In genomic region chr6:31969712-31970603, GRCh38 we compare ENCODE assay signal across 8 cellular contexts. TPM values are rescaled to one million over a fixed set of nuclear protein-coding genes. Genes with fewer than 3 reads are reported as not detected.
DNase-seq lines count a peak whose midpoint lies in the region; ATAC-seq, FAIRE-seq and TF ChIP-seq lines count a peak whose summit lies in the region.

No MANE protein-coding gene starts in this region.

- no peak for TF ChIP-seq RAD21 in HepG2 (CRISPR knock-in tag; IDR thresholded peaks at IDR 0.05)
- TF ChIP-seq RAD21 in liver (IDR thresholded peaks at IDR 0.05) = no peak

- H4K20me1 ChIP-seq in HepG2 (ENCODE audit: insufficient read depth, low read length) = no peaks in the 10 kb centered on the region

- H3K27me3 ChIP-seq in HepG2 (ENCODE audit: control insufficient read depth in 1 of 2, insufficient read depth in 2 of 2, low read length in 2 of 2) (no peaks in the 10 kb centered on the region; a peak in 1 of 5 replicates), right lobe of liver (no peaks in the 10 kb centered on the region), liver (ENCODE audit: control insufficient read depth in 4 of 4, insufficient read depth in 4 of 4, low read length in 3 of 4) (no peaks in the 10 kb centered on the region), aorta (ENCODE audit: control insufficient read depth in 1 of 2, insufficient read depth in 2 of 2, low read length in 1 of 2) (no peaks in the 10 kb centered on the region)

- no peak for TF ChIP-seq EP300 in HepG2 (IDR thresholded peaks at IDR 0.05; ENCODE audit: low read depth in 2 of 2, low read length in 2 of 2)
- no peak for TF ChIP-seq EP300 in HepG2 (CRISPR knock-in tag; IDR thresholded peaks at IDR 0.05; ENCODE audit: borderline replicate concordance)

- peaks cover 32% of the 10 kb centered on the region for H3K4me1 ChIP-seq in HepG2 (ENCODE audit: insufficient read depth, low read length)
- H3K4me1 ChIP-seq in right lobe of liver = peaks cover 0 to 36% (median 13%) of the 10 kb centered on the region in 4 donors
- peaks cover 6 to 45% (median 38%) of the 10 kb centered on the region in 4 donors for H3K4me1 ChIP-seq in liver (ENCODE audit: control insufficient read depth in 4 of 4, insufficient read depth in 4 of 4, low read length in 3 of 4)
- H3K4me1 ChIP-seq in aorta (ENCODE audit: control insufficient read depth in 1 of 2, insufficient read depth in 2 of 2, low read length in 2 of 2) = no peaks in the 10 kb centered on the region

- H3K36me3 ChIP-seq in HepG2 (replicated peaks in 1 of 2; ENCODE audit: control insufficient read depth in 1 of 2, insufficient read depth in 2 of 2, low read length in 2 of 2) (peaks cover 35 to 55% of the 10 kb centered on the region in 2 experiments), right lobe of liver (peaks cover 14 to 41% (median 18%) of the 10 kb centered on the region in 4 donors), liver (ENCODE audit: control insufficient read depth in 4 of 4, insufficient read depth in 3 of 4, low read depth in 1 of 4, low read length in 3 of 4) (peaks cover 14 to 45% (median 28%) of the 10 kb centered on the region in 4 donors), aorta (ENCODE audit: control insufficient read depth in 1 of 2, insufficient read depth in 2 of 2, low read length in 1 of 2) (peaks cover 0 to 15% of the 10 kb centered on the region in 2 donors)

- POLR2A ChIA-PET in HepG2 (lab: Yijun Ruan, JAX) = interaction anchor here (0.7 to 6.1 kb wide), 5 partner anchors 9 to 158 kb away, joined by 4 to 142 read pairs (median 31); partner anchors contain the start of genes ATF6B, CFB, NELFE and SKIC2

- H3K4me3 ChIP-seq in HepG2 (replicated peaks in 1 of 3; ENCODE audit: insufficient read depth in 1 of 3, low read depth in 2 of 3, low read length in 3 of 3) (no peak overlapping the region), right lobe of liver (no peak overlapping the region), liver (ENCODE audit: low read depth in 1 of 3, low read length in 3 of 3) (peak overlapping the region in 1 of 3 donors; percentile 93), aorta (ENCODE audit: low read length in 2 of 2) (no peak overlapping the region)

- BruUV-seq in HepG2 (replicated peaks; lab: Mats Ljungman, UMichigan) = no TSS peak

- H3K4me2 ChIP-seq in HepG2 (ENCODE audit: low read depth, low read length) = 0 out of 2 replicates have a peak overlapping the region, but pooled peaks have one; percentile 99

- H2AFZ ChIP-seq in HepG2 (ENCODE audit: low read length) = no peak overlapping the region

- H3K79me2 ChIP-seq in HepG2 (ENCODE audit: insufficient read depth, low read length) = peaks cover 21% of the 10 kb centered on the region

- in situ Hi-C loops in HepG2 (cut with HindIII; ENCODE audit: extremely low pct_ligation_motif_present, low pct_unique_long_range_greater_than_20kb) = no loop called here

- H3K36me3 Mint-ChIP-seq in activated naive CD8-positive, alpha-beta T cell treated with anti-CD3 and anti-CD28 coated beads for 36 hours = peaks cover 17% of the 10 kb centered on the region

- CTCF ChIA-PET in HepG2 (lab: Yijun Ruan, JAX; ENCODE audit: low intra/inter-chr PET ratio, low total read pairs) = no interaction called here

- TF ChIP-seq CTCF in HepG2 (CRISPR knock-in tag; IDR thresholded peaks at IDR 0.05) (no peak), right lobe of liver (IDR thresholded peaks at IDR 0.05) (no peak), liver (IDR thresholded peaks at IDR 0.05; ENCODE audit: low read depth, low read length, missing input control) (no peak), D721Med (IDR thresholded peaks at IDR 0.05; ENCODE audit: insufficient read depth, missing control alignments) (no peak)

- ATAC-seq in HepG2 (no peak), right lobe of liver (no peak), aorta (ENCODE audit: low FRiP score) (no peak)

- H3K4me3 Mint-ChIP-seq in activated naive CD8-positive, alpha-beta T cell treated with anti-CD3 and anti-CD28 coated beads for 36 hours = peak overlapping the region; percentile 96

- FAIRE-seq in HepG2 (lab: Jason Lieb, UNC) (no peak), D721Med (lab: Jason Lieb, UNC) (no peak)

- peaks cover 37% of the 10 kb centered on the region for H3K4me1 Mint-ChIP-seq in activated naive CD8-positive, alpha-beta T cell treated with anti-CD3 and anti-CD28 coated beads for 36 hours

- peak overlapping the region; percentile 100 for H3K27ac Mint-ChIP-seq in activated naive CD8-positive, alpha-beta T cell treated with anti-CD3 and anti-CD28 coated beads for 36 hours

- H3K9me3 ChIP-seq in HepG2 (ENCODE audit: low read length) (no peaks in the 10 kb centered on the region), right lobe of liver (no peaks in the 10 kb centered on the region), liver (ENCODE audit: control insufficient read depth in 4 of 4, low read length in 3 of 4) (no peaks in the 10 kb centered on the region), aorta (ENCODE audit: control insufficient read depth, low read length) (no peaks in the 10 kb centered on the region)

- H3K27ac ChIP-seq in HepG2 (ENCODE audit: extremely low read length, insufficient read depth, low read length) (peak overlapping the region; percentile 86), right lobe of liver (no peak overlapping the region), liver (ENCODE audit: low read depth in 1 of 2, low read length in 2 of 2) (peak overlapping the region; percentile 98 to 99), aorta (ENCODE audit: low read depth in 1 of 2, low read length in 2 of 2) (peak overlapping the region in 1 of 2 donors; percentile 11)

- no peak for DNase-seq in HepG2 (ENCODE audit: low spot score)
- no peak for DNase-seq in right lobe of liver
- no peak for DNase-seq in activated naive CD8-positive, alpha-beta T cell treated with anti-CD3 and anti-CD28 coated beads for 36 hours
- peak; percentile 35 to 65 for DNase-seq in aorta
- DNase-seq in NCI-H2081 (lab: John Stamatoyannopoulos, UW) = no peak
- no peak for DNase-seq in D721Med (ENCODE audit: insufficient read length, low spot score)
- DNase-seq in SK-N-DZ (ENCODE audit: low spot score) = no peak

- WGBS in HepG2 (ENCODE audit: low lambda C conversion rate) = 95% methylated on average over 17 of the region's 17 CpGs
- WGBS in right lobe of liver (ENCODE audit: insufficient coverage, low coverage, low lambda C conversion rate, missing lambda C conversion rate) = 66% methylated on average over 6 of the region's 17 CpGs
- WGBS in liver = 84% methylated on average over 17 of the region's 17 CpGs
- WGBS in aorta, 2 donors = 59 to 67% methylated on average over 17 of the region's 17 CpGs

- intact Hi-C loops in HepG2 (cut with micrococcal nuclease; ENCODE audit: unreplicated experiment) = no loop called here
- intact Hi-C loops in right lobe of liver (cut with DNase I) = no loop called here
- intact Hi-C loops in aorta (cut with DNase I) = loop anchor here in 1 of 2 donors (10.0 kb wide), 1 partner anchor 205 kb away; the partner anchor contains the start of genes AGPAT1 and RNF5

- H3K9ac ChIP-seq in HepG2 (ENCODE audit: insufficient read depth, low read depth, low read length) = 0 out of 2 replicates have a peak overlapping the region, but pooled peaks have one; percentile 6
- H3K9ac ChIP-seq in liver (ENCODE audit: low read depth in 1 of 2, low read length in 2 of 2) = no peak overlapping the region

- H3K9me3 Mint-ChIP-seq in activated naive CD8-positive, alpha-beta T cell treated with anti-CD3 and anti-CD28 coated beads for 36 hours = no peaks in the 10 kb centered on the region

- H3K27me3 Mint-ChIP-seq in activated naive CD8-positive, alpha-beta T cell treated with anti-CD3 and anti-CD28 coated beads for 36 hours = no peaks in the 10 kb centered on the region

- TF ChIP-seq POLR2A in HepG2 (IDR thresholded peaks at IDR 0.05; ENCODE audit: insufficient read depth in 1 of 2, low read depth in 2 of 2, low read length in 2 of 2) (no peak), right lobe of liver (IDR thresholded peaks at IDR 0.05) (no peak)

RNA-seq across cellular contexts. Expression of gene DXO, which starts 2.0 kb away (rescaled TPM):
- total RNA-seq in HepG2 (2016; rRNA removed; fragmentation: Illumina TruSeq; extraction: Trizol) = 10.8 and 18.6 TPM in 2 replicates
- 9.0 and 14.9 TPM in 2 replicates for total RNA-seq in HepG2 (2016; cell fraction: cytosol; rRNA removed; fragmentation: Illumina TruSeq; extraction: Trizol; ENCODE audit: low read depth)
- total RNA-seq in HepG2 (2016; cell fraction: insoluble cytoplasmic fraction; rRNA removed; fragmentation: Illumina TruSeq; extraction: Trizol) = 12.3 and 16.4 TPM in 2 replicates
- 10.9 and 16.6 TPM in 2 replicates for total RNA-seq in HepG2 (2016; cell fraction: membrane; rRNA removed; fragmentation: Illumina TruSeq; extraction: Trizol)
- 17.8 and 22.3 TPM in 2 replicates for total RNA-seq in HepG2 (2016; cell fraction: nucleus; rRNA removed; fragmentation: Illumina TruSeq; extraction: Trizol)
- polyA plus RNA-seq in HepG2 (2011; rRNA removed) = 26.2 and 28.9 TPM in 2 replicates
- 17.8 and 24.8 TPM in 2 replicates for polyA plus RNA-seq in HepG2 (2011; cell fraction: cytosol; rRNA removed)
- 145 and 157 TPM in 2 replicates for polyA plus RNA-seq in HepG2 (2011; cell fraction: nucleus; rRNA removed)
- polyA plus RNA-seq in HepG2 (2012) = 16.4 and 25.9 TPM in 2 replicates
- polyA plus RNA-seq in HepG2 (2016; cell fraction: cytosol; fragmentation: Illumina TruSeq; extraction: Trizol; ENCODE audit: low read depth) = 12.5 and 17.3 TPM in 2 replicates
- 16.7 and 17.2 TPM in 2 replicates for polyA plus RNA-seq in HepG2 (2016; cell fraction: insoluble cytoplasmic fraction; fragmentation: Illumina TruSeq; extraction: Trizol; ENCODE audit: low read depth)
- 14.6 and 18.4 TPM in 2 replicates for polyA plus RNA-seq in HepG2 (2016; cell fraction: membrane; fragmentation: Illumina TruSeq; extraction: Trizol; ENCODE audit: low read depth)
- polyA plus RNA-seq in HepG2 (2016; cell fraction: nucleus; fragmentation: Illumina TruSeq; extraction: Trizol; ENCODE audit: insufficient read depth, low read depth) = 53.7 and 55.2 TPM in 2 replicates
- polyA minus RNA-seq in HepG2 (2011; rRNA and poly(A)+ RNA removed; ENCODE audit: low replicate concordance) = 43.0 TPM in 2 replicates
- 10.4 TPM in 2 replicates for polyA minus RNA-seq in HepG2 (2011; cell fraction: cytosol; rRNA and poly(A)+ RNA removed)
- polyA minus RNA-seq in HepG2 (2011; cell fraction: nucleus; rRNA and poly(A)+ RNA removed) = 34.1 and 38.2 TPM in 2 replicates
- total RNA-seq in right lobe of liver = 10 to 100 TPM in 5 of 6 experiments, 1 to 10 TPM in 1; 9.8 to 14.6 (median 12.1) TPM
- 10 to 100 TPM; 15.6 to 16.3 TPM for total RNA-seq in activated naive CD8-positive, alpha-beta T cell treated with anti-CD3 and anti-CD28 coated beads for 36 hours
- 10 to 100 TPM in 1 of 2 donors, 1 to 10 TPM in 1; 4.5 to 11.0 TPM for total RNA-seq in liver
- 1 to 10 TPM; 8.9 to 9.7 TPM for polyA plus RNA-seq in liver
- total RNA-seq in aorta = 10 to 100 TPM; 20.2 to 20.5 TPM
- 10 to 100 TPM in 1 of 2 donors, 1 to 10 TPM in 1; 5.1 to 41.7 TPM for polyA plus RNA-seq in aorta
- polyA plus RNA-seq in SK-N-DZ (2014; cell fraction: cytosol; rRNA removed) = 27.3 and 29.7 TPM in 2 replicates
- 109 and 119 TPM in 2 replicates for polyA plus RNA-seq in SK-N-DZ (2014; cell fraction: nucleus; rRNA removed)

RNA-seq across cellular contexts. Expression of gene SKIC2, which starts 11.0 kb away (rescaled TPM):
- total RNA-seq in HepG2 (2016; rRNA removed; fragmentation: Illumina TruSeq; extraction: Trizol) (59.7 and 67.1 TPM in 2 replicates), right lobe of liver (10 to 100 TPM; 26.3 to 73.1 (median 47.1) TPM), liver (10 to 100 TPM; 34.7 to 57.6 TPM), aorta (10 to 100 TPM; 53.8 to 90.3 TPM)
- total RNA-seq in HepG2 (2016; cell fraction: cytosol; rRNA removed; fragmentation: Illumina TruSeq; extraction: Trizol; ENCODE audit: low read depth) = 7.6 and 9.8 TPM in 2 replicates
- 53.4 and 70.9 TPM in 2 replicates for total RNA-seq in HepG2 (2016; cell fraction: insoluble cytoplasmic fraction; rRNA removed; fragmentation: Illumina TruSeq; extraction: Trizol)
- total RNA-seq in HepG2 (2016; cell fraction: membrane; rRNA removed; fragmentation: Illumina TruSeq; extraction: Trizol) = 13.4 and 14.4 TPM in 2 replicates
- total RNA-seq in HepG2 (2016; cell fraction: nucleus; rRNA removed; fragmentation: Illumina TruSeq; extraction: Trizol) = 77.4 and 85.4 TPM in 2 replicates
- polyA plus RNA-seq in HepG2 (2011; rRNA removed) (68.4 and 76.1 TPM in 2 replicates), liver (10 to 100 TPM; 26.7 to 34.3 TPM), aorta (100 to 1,000 TPM in 1 of 2 donors, 10 to 100 TPM in 1; 26.7 to 188 TPM)
- polyA plus RNA-seq in HepG2 (2011; cell fraction: cytosol; rRNA removed) = 18.2 and 29.4 TPM in 2 replicates
- 625 and 693 TPM in 2 replicates for polyA plus RNA-seq in HepG2 (2011; cell fraction: nucleus; rRNA removed)
- polyA plus RNA-seq in HepG2 (2012) = 56.2 and 67.8 TPM in 2 replicates
- polyA plus RNA-seq in HepG2 (2016; cell fraction: cytosol; fragmentation: Illumina TruSeq; extraction: Trizol; ENCODE audit: low read depth) = 4.6 and 5.9 TPM in 2 replicates
- 42.8 and 43.4 TPM in 2 replicates for polyA plus RNA-seq in HepG2 (2016; cell fraction: insoluble cytoplasmic fraction; fragmentation: Illumina TruSeq; extraction: Trizol; ENCODE audit: low read depth)
- polyA plus RNA-seq in HepG2 (2016; cell fraction: membrane; fragmentation: Illumina TruSeq; extraction: Trizol; ENCODE audit: low read depth) = 9.6 and 10.0 TPM in 2 replicates
- polyA plus RNA-seq in HepG2 (2016; cell fraction: nucleus; fragmentation: Illumina TruSeq; extraction: Trizol; ENCODE audit: insufficient read depth, low read depth) = 189 and 193 TPM in 2 replicates
- 100 and 116 TPM in 2 replicates for polyA minus RNA-seq in HepG2 (2011; rRNA and poly(A)+ RNA removed; ENCODE audit: low replicate concordance)
- 33.1 and 33.7 TPM in 2 replicates for polyA minus RNA-seq in HepG2 (2011; cell fraction: cytosol; rRNA and poly(A)+ RNA removed)
- polyA minus RNA-seq in HepG2 (2011; cell fraction: nucleus; rRNA and poly(A)+ RNA removed) = 135 and 162 TPM in 2 replicates
- total RNA-seq in activated naive CD8-positive, alpha-beta T cell treated with anti-CD3 and anti-CD28 coated beads for 36 hours = 10 to 100 TPM; 84.6 to 90.9 TPM
- 31.3 and 31.4 TPM in 2 replicates for polyA plus RNA-seq in SK-N-DZ (2014; cell fraction: cytosol; rRNA removed)
- 195 and 266 TPM in 2 replicates for polyA plus RNA-seq in SK-N-DZ (2014; cell fraction: nucleus; rRNA removed)

RNA-seq across cellular contexts. Expression of gene NELFE, which starts 11.2 kb away (rescaled TPM):
- total RNA-seq in HepG2 (2016; rRNA removed; fragmentation: Illumina TruSeq; extraction: Trizol) (69.8 and 80.4 TPM in 2 replicates), right lobe of liver (10 to 100 TPM in 5 of 6 experiments, 1 to 10 TPM in 1; 9.3 to 33.8 (median 18.3) TPM), liver (10 to 100 TPM; 11.1 to 21.8 TPM), aorta (10 to 100 TPM; 42.2 to 55.5 TPM)
- 16.4 and 17.3 TPM in 2 replicates for total RNA-seq in HepG2 (2016; cell fraction: cytosol; rRNA removed; fragmentation: Illumina TruSeq; extraction: Trizol; ENCODE audit: low read depth)
- 74.0 and 80.6 TPM in 2 replicates for total RNA-seq in HepG2 (2016; cell fraction: insoluble cytoplasmic fraction; rRNA removed; fragmentation: Illumina TruSeq; extraction: Trizol)
- total RNA-seq in HepG2 (2016; cell fraction: membrane; rRNA removed; fragmentation: Illumina TruSeq; extraction: Trizol) = 26.9 and 28.4 TPM in 2 replicates
- 42.0 and 51.8 TPM in 2 replicates for total RNA-seq in HepG2 (2016; cell fraction: nucleus; rRNA removed; fragmentation: Illumina TruSeq; extraction: Trizol)
- polyA plus RNA-seq in HepG2 (2011; rRNA removed) (51.3 and 57.3 TPM in 2 replicates), liver (10 to 100 TPM; 11.9 to 14.2 TPM), aorta (10 to 100 TPM; 61.9 to 71.5 TPM)
- 47.6 and 49.7 TPM in 2 replicates for polyA plus RNA-seq in HepG2 (2011; cell fraction: cytosol; rRNA removed)
- 88.2 and 90.6 TPM in 2 replicates for polyA plus RNA-seq in HepG2 (2011; cell fraction: nucleus; rRNA removed)
- polyA plus RNA-seq in HepG2 (2012) = 44.8 and 55.5 TPM in 2 replicates
- 23.1 and 27.4 TPM in 2 replicates for polyA plus RNA-seq in HepG2 (2016; cell fraction: cytosol; fragmentation: Illumina TruSeq; extraction: Trizol; ENCODE audit: low read depth)
- polyA plus RNA-seq in HepG2 (2016; cell fraction: insoluble cytoplasmic fraction; fragmentation: Illumina TruSeq; extraction: Trizol; ENCODE audit: low read depth) = 108 and 114 TPM in 2 replicates
- polyA plus RNA-seq in HepG2 (2016; cell fraction: membrane; fragmentation: Illumina TruSeq; extraction: Trizol; ENCODE audit: low read depth) = 26.7 and 29.7 TPM in 2 replicates
- polyA plus RNA-seq in HepG2 (2016; cell fraction: nucleus; fragmentation: Illumina TruSeq; extraction: Trizol; ENCODE audit: insufficient read depth, low read depth) = 92.2 and 97.8 TPM in 2 replicates
- polyA minus RNA-seq in HepG2 (2011; rRNA and poly(A)+ RNA removed; ENCODE audit: low replicate concordance) = 21.2 and 60.8 TPM in 2 replicates
- 19.5 and 20.9 TPM in 2 replicates for polyA minus RNA-seq in HepG2 (2011; cell fraction: cytosol; rRNA and poly(A)+ RNA removed)
- polyA minus RNA-seq in HepG2 (2011; cell fraction: nucleus; rRNA and poly(A)+ RNA removed) = 23.2 and 28.1 TPM in 2 replicates
- total RNA-seq in activated naive CD8-positive, alpha-beta T cell treated with anti-CD3 and anti-CD28 coated beads for 36 hours = 10 to 100 TPM; 73.8 to 75.5 TPM
- polyA plus RNA-seq in SK-N-DZ (2014; cell fraction: cytosol; rRNA removed) = 146 and 170 TPM in 2 replicates
- polyA plus RNA-seq in SK-N-DZ (2014; cell fraction: nucleus; rRNA removed) = 120 and 128 TPM in 2 replicates

RNA-seq across cellular contexts. Expression of gene C4A, which starts 11.9 kb away (rescaled TPM):
- total RNA-seq in HepG2 (2016; rRNA removed; fragmentation: Illumina TruSeq; extraction: Trizol) (73.0 and 165 TPM in 2 replicates), right lobe of liver (1,000 to 10,000 TPM; 1,495 to 2,818 (median 2,205) TPM), liver (1,000 to 10,000 TPM in 1 of 2 donors, 100 to 1,000 TPM in 1; 410 to 1,584 TPM), aorta (100 to 1,000 TPM; 146 to 258 TPM)
- total RNA-seq in HepG2 (2016; cell fraction: cytosol; rRNA removed; fragmentation: Illumina TruSeq; extraction: Trizol; ENCODE audit: low read depth) = 12.9 and 15.6 TPM in 2 replicates
- total RNA-seq in HepG2 (2016; cell fraction: insoluble cytoplasmic fraction; rRNA removed; fragmentation: Illumina TruSeq; extraction: Trizol) = 48.4 and 166 TPM in 2 replicates
- total RNA-seq in HepG2 (2016; cell fraction: membrane; rRNA removed; fragmentation: Illumina TruSeq; extraction: Trizol) = 23.4 and 27.0 TPM in 2 replicates
- total RNA-seq in HepG2 (2016; cell fraction: nucleus; rRNA removed; fragmentation: Illumina TruSeq; extraction: Trizol) = 212 and 258 TPM in 2 replicates
- polyA plus RNA-seq in HepG2 (2011; rRNA removed) (478 and 755 TPM in 2 replicates), liver (1,000 to 10,000 TPM; 1,485 to 2,903 TPM), aorta (10 to 100 TPM in 1 of 2 donors, 1 to 10 TPM in 1; 7.4 to 43.6 TPM)
- polyA plus RNA-seq in HepG2 (2011; cell fraction: cytosol; rRNA removed) = 352 and 505 TPM in 2 replicates
- 1,207 and 1,448 TPM in 2 replicates for polyA plus RNA-seq in HepG2 (2011; cell fraction: nucleus; rRNA removed)
- polyA plus RNA-seq in HepG2 (2012) = 360 and 704 TPM in 2 replicates
- 15.2 and 17.1 TPM in 2 replicates for polyA plus RNA-seq in HepG2 (2016; cell fraction: cytosol; fragmentation: Illumina TruSeq; extraction: Trizol; ENCODE audit: low read depth)
- 70.0 and 102 TPM in 2 replicates for polyA plus RNA-seq in HepG2 (2016; cell fraction: insoluble cytoplasmic fraction; fragmentation: Illumina TruSeq; extraction: Trizol; ENCODE audit: low read depth)
- polyA plus RNA-seq in HepG2 (2016; cell fraction: membrane; fragmentation: Illumina TruSeq; extraction: Trizol; ENCODE audit: low read depth) = 17.2 and 22.6 TPM in 2 replicates
- polyA plus RNA-seq in HepG2 (2016; cell fraction: nucleus; fragmentation: Illumina TruSeq; extraction: Trizol; ENCODE audit: insufficient read depth, low read depth) = 542 and 543 TPM in 2 replicates
- polyA minus RNA-seq in HepG2 (2011; rRNA and poly(A)+ RNA removed; ENCODE audit: low replicate concordance) = 4.0 and 407 TPM in 2 replicates
- polyA minus RNA-seq in HepG2 (2011; cell fraction: cytosol; rRNA and poly(A)+ RNA removed) = 168 and 210 TPM in 2 replicates
- polyA minus RNA-seq in HepG2 (2011; cell fraction: nucleus; rRNA and poly(A)+ RNA removed) = 349 and 437 TPM in 2 replicates
- total RNA-seq in activated naive CD8-positive, alpha-beta T cell treated with anti-CD3 and anti-CD28 coated beads for 36 hours = 1 to 10 TPM; 2.2 to 3.2 TPM
- 1.6 and 5.1 TPM in 2 replicates for polyA plus RNA-seq in SK-N-DZ (2014; cell fraction: cytosol; rRNA removed)
- 31.0 and 34.1 TPM in 2 replicates for polyA plus RNA-seq in SK-N-DZ (2014; cell fraction: nucleus; rRNA removed)

RNA-seq across cellular contexts. Expression of gene CFB, which starts 24.1 kb away (rescaled TPM):
- total RNA-seq in HepG2 (2016; rRNA removed; fragmentation: Illumina TruSeq; extraction: Trizol) (71.1 and 171 TPM in 2 replicates), right lobe of liver (1,000 to 10,000 TPM; 1,939 to 4,112 (median 3,131) TPM), liver (1,000 to 10,000 TPM; 2,016 to 3,272 TPM), aorta (100 to 1,000 TPM in 1 of 2 donors, 10 to 100 TPM in 1; 56.7 to 141 TPM)
- total RNA-seq in HepG2 (2016; cell fraction: cytosol; rRNA removed; fragmentation: Illumina TruSeq; extraction: Trizol; ENCODE audit: low read depth) = 36.8 and 37.7 TPM in 2 replicates
- total RNA-seq in HepG2 (2016; cell fraction: insoluble cytoplasmic fraction; rRNA removed; fragmentation: Illumina TruSeq; extraction: Trizol) = 65.1 and 180 TPM in 2 replicates
- 37.5 and 44.4 TPM in 2 replicates for total RNA-seq in HepG2 (2016; cell fraction: membrane; rRNA removed; fragmentation: Illumina TruSeq; extraction: Trizol)
- total RNA-seq in HepG2 (2016; cell fraction: nucleus; rRNA removed; fragmentation: Illumina TruSeq; extraction: Trizol) = 202 and 235 TPM in 2 replicates
- polyA plus RNA-seq in HepG2 (2011; rRNA removed) (513 and 772 TPM in 2 replicates), liver (1,000 to 10,000 TPM; 3,136 to 3,144 TPM), aorta (10 to 100 TPM; 26.4 to 90.4 TPM)
- polyA plus RNA-seq in HepG2 (2011; cell fraction: cytosol; rRNA removed) = 355 and 506 TPM in 2 replicates
- polyA plus RNA-seq in HepG2 (2011; cell fraction: nucleus; rRNA removed) = 3,065 and 3,175 TPM in 2 replicates
- polyA plus RNA-seq in HepG2 (2012) = 460 and 611 TPM in 2 replicates
- polyA plus RNA-seq in HepG2 (2016; cell fraction: cytosol; fragmentation: Illumina TruSeq; extraction: Trizol; ENCODE audit: low read depth) = 25.3 and 27.9 TPM in 2 replicates
- polyA plus RNA-seq in HepG2 (2016; cell fraction: insoluble cytoplasmic fraction; fragmentation: Illumina TruSeq; extraction: Trizol; ENCODE audit: low read depth) = 66.3 and 72.4 TPM in 2 replicates
- polyA plus RNA-seq in HepG2 (2016; cell fraction: membrane; fragmentation: Illumina TruSeq; extraction: Trizol; ENCODE audit: low read depth) = 31.9 and 32.4 TPM in 2 replicates
- polyA plus RNA-seq in HepG2 (2016; cell fraction: nucleus; fragmentation: Illumina TruSeq; extraction: Trizol; ENCODE audit: insufficient read depth, low read depth) = 450 and 455 TPM in 2 replicates
- polyA minus RNA-seq in HepG2 (2011; rRNA and poly(A)+ RNA removed; ENCODE audit: low replicate concordance) = 88.1 and 583 TPM in 2 replicates
- 179 and 284 TPM in 2 replicates for polyA minus RNA-seq in HepG2 (2011; cell fraction: cytosol; rRNA and poly(A)+ RNA removed)
- polyA minus RNA-seq in HepG2 (2011; cell fraction: nucleus; rRNA and poly(A)+ RNA removed) = 584 and 876 TPM in 2 replicates
- under 1 TPM; 0.52 to 0.82 TPM for total RNA-seq in activated naive CD8-positive, alpha-beta T cell treated with anti-CD3 and anti-CD28 coated beads for 36 hours
- polyA plus RNA-seq in SK-N-DZ (2014; cell fraction: cytosol; rRNA removed) = not detected in 2 replicates
- 0.42 TPM in 1 of 2 replicates, not detected in the other for polyA plus RNA-seq in SK-N-DZ (2014; cell fraction: nucleus; rRNA removed)

Comparison
In these comparisons a context has a peak if more than half of its experiments do, and no peak if none do; other contexts are left out.
1. H3K27ac ChIP-seq: peak in HepG2 (single experiment) and liver (2 of 2); none in right lobe of liver (0 of 3).
2. DNase-seq: peak in aorta (2 of 2); none in HepG2 (single experiment), right lobe of liver (0 of 3), activated naive CD8-positive, alpha-beta T cell treated with anti-CD3 and anti-CD28 coated beads for 36 hours (single experiment), NCI-H2081 (0 of 2), D721Med (single experiment) and SK-N-DZ (single experiment).